Comparison of ENCODE assay signal across 20 cellular contexts in the genomic region with DNA sequence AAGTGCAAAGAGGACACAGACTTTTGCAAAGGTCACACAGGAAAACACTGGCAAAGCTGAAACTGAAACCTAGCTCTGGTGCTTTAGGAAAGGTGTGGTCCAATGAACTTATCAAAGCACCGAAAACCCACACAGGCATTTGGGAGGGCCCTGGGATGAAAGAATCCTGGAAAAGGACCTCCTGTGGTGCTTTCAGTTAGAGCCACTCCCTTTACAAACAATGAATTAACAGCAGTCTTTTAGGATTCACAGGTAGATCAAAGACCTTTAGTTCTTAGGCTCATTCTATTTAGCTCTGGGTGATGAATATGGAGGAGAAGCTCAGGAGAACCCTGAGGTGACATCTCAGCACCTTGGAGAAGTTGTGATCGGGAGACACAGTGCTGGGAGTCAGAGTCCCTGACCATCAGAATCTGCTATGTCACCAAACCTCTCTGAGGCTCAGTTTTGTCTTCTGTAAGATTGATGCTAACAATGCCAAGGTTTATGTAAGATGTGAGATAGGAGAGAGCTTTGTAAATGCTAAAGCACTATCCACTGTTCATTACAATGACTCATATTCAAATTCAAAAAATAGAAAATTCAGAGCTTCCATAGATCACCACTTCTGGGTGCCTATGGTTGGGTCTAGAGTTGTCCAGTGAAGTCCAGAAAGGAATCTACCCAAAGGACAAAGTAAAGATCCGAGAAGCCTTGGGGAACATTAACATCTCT. TPM values are rescaled to one million over a fixed set of nuclear protein-coding genes. Genes with fewer than 3 reads are reported as not detected.
DNase-seq lines count a peak whose midpoint lies in the region; ATAC-seq and TF ChIP-seq lines count a peak whose summit lies in the region.
"Had no signal": no experiment of that assay in that cellular context is flagged by ENCODE, and none has a peak within 500 bp of the region (broad histone marks: within the 10 kb centered on the region; RNA-seq: fewer than 3 reads in every experiment).

No MANE protein-coding gene starts in this region.

- CTCF ChIA-PET in MCF 10A (lab: Yijun Ruan, JAX) = interaction anchor here (0.9 to 1.0 kb wide), 2 partner anchors 52 to 92 kb away, joined by 3 read pairs; no protein-coding TSS in a partner anchor

- intact Hi-C loops in MCF 10A (cut with micrococcal nuclease) = loop anchor here (10.0 kb wide), 1 partner anchor 105 kb away; no protein-coding TSS in a partner anchor
- intact Hi-C loops in left colon (cut with DNase I, micrococcal nuclease) = no loop called here
- intact Hi-C loops in activated CD4-positive, alpha-beta T cell treated with anti-CD3 and anti-CD28 coated beads, Interleukin-2, amount 10 ng/mL, durations not matched to agents 24 days and 14 days (cut with micrococcal nuclease) = no loop called here

- H3K27ac ChIP-seq in 22Rv1 = peak overlapping the region; percentile 50
- H3K27ac ChIP-seq: gastrocnemius medialis had no signal

- TF ChIP-seq CTCF in 22Rv1 (IDR thresholded peaks at IDR 0.05) (no peak), MCF 10A (IDR thresholded peaks at IDR 0.05; ENCODE audit: unreplicated experiment) (no peak)

- H3K27me3 Mint-ChIP-seq in MCF 10A (ENCODE audit: insufficient read depth, unreplicated experiment) = no peaks in the 10 kb centered on the region
- H3K27me3 Mint-ChIP-seq in activated CD4-positive, alpha-beta T cell treated with anti-CD3 and anti-CD28 coated beads, Interleukin-2, amount 10 ng/mL, durations not matched to agents 24 days and 14 days = peaks cover 2% of the 10 kb centered on the region

- no TSS peak for BruUV-seq in MCF 10A (replicated peaks; lab: Mats Ljungman, UMichigan)

- DNase-seq in LoVo (ENCODE audit: low spot score) (peak; percentile 91), MCF 10A (ENCODE audit: unreplicated experiment) (peak; percentile 42), left colon (peak; percentile 17 to 55)
- DNase-seq in activated CD8-positive, alpha-beta memory T cell treated with anti-CD3 and anti-CD28 coated beads, Interleukin-2, amount 50 U/mL, for 4 hours = no peak
- DNase-seq in activated CD4-positive, alpha-beta T cell treated with anti-CD3 and anti-CD28 coated beads, Interleukin-2, amount 10 ng/mL, durations not matched to agents 24 days and 14 days = no peak
- DNase-seq: gastrocnemius medialis; GDM1; HCEC 1CT; mesenchymal stem cell; NCI-H774; nephron progenitor cell; stimulated activated CD4-positive, alpha-beta T cell treated with anti-CD3 and anti-CD28 coated beads, Interleukin-4, amount 100 ng/mL, for 4 hours had no signal

- ATAC-seq in left colon (peak; percentile 91), HG03457 (IDR thresholded peaks at IDR 0.05; ENCODE audit: unreplicated experiment) (no peak), HG02759 (IDR thresholded peaks at IDR 0.05; ENCODE audit: unreplicated experiment) (no peak)
- ATAC-seq: activated CD4-positive, CD25-positive, alpha-beta regulatory T cell treated with anti-CD3 and anti-CD28 coated beads, Interleukin-2, amount 50 U/mL, for 24 hours; gastrocnemius medialis had no signal

- H3K27ac Mint-ChIP-seq in MCF 10A (ENCODE audit: low read depth, unreplicated experiment) = no peak overlapping the region
- H3K27ac Mint-ChIP-seq in activated CD4-positive, alpha-beta T cell treated with anti-CD3 and anti-CD28 coated beads, Interleukin-2, amount 10 ng/mL, durations not matched to agents 24 days and 14 days = no peak overlapping the region
- H3K27ac Mint-ChIP-seq: CD14-positive monocyte; dendritic cell treated with granulocyte-macrophage colony-stimulating factor and Interleukin-4, amounts not matched to agents 40 ng/mL and 50 ng/mL, for 4 days; nephron progenitor cell; T-helper 2 cell treated with Interferon-gamma antibody and Interleukin-4, amounts not matched to agents 5 μg/mL and 100 μg/mL, for 36 hours had no signal

- POLR2A ChIA-PET in MCF 10A (lab: Yijun Ruan, JAX) = interaction anchor here (0.8 to 3.1 kb wide), 6 partner anchors 8 to 951 kb away, joined by 3 to 10 read pairs (median 4); partner anchors contain the start of gene VSNL1

- H3K4me1 Mint-ChIP-seq in MCF 10A (ENCODE audit: insufficient read depth, unreplicated experiment) = peaks cover 8% of the 10 kb centered on the region
- H3K4me1 Mint-ChIP-seq in activated CD4-positive, alpha-beta T cell treated with anti-CD3 and anti-CD28 coated beads, Interleukin-2, amount 10 ng/mL, durations not matched to agents 24 days and 14 days = peaks cover 10% of the 10 kb centered on the region
- H3K4me1 Mint-ChIP-seq: CD14-positive monocyte had no signal

- peaks cover 7% of the 10 kb centered on the region for H3K9me3 Mint-ChIP-seq in MCF 10A (ENCODE audit: unreplicated experiment)
- no peaks in the 10 kb centered on the region for H3K9me3 Mint-ChIP-seq in activated CD4-positive, alpha-beta T cell treated with anti-CD3 and anti-CD28 coated beads, Interleukin-2, amount 10 ng/mL, durations not matched to agents 24 days and 14 days
- H3K9me3 Mint-ChIP-seq: dendritic cell treated with granulocyte-macrophage colony-stimulating factor and Interleukin-4, amounts not matched to agents 40 ng/mL and 50 ng/mL, for 4 days; nephron progenitor cell; T-helper 2 cell treated with Interferon-gamma antibody and Interleukin-4, amounts not matched to agents 5 μg/mL and 100 μg/mL, for 36 hours had no signal

- H3K36me3 Mint-ChIP-seq in MCF 10A (ENCODE audit: insufficient read depth, unreplicated experiment) = no peaks in the 10 kb centered on the region
- no peaks in the 10 kb centered on the region for H3K36me3 Mint-ChIP-seq in activated CD4-positive, alpha-beta T cell treated with anti-CD3 and anti-CD28 coated beads, Interleukin-2, amount 10 ng/mL, durations not matched to agents 24 days and 14 days (ENCODE audit: low read depth)
- H3K36me3 Mint-ChIP-seq: CD14-positive monocyte had no signal

- no peak overlapping the region for H3K4me3 Mint-ChIP-seq in MCF 10A (ENCODE audit: unreplicated experiment)
- H3K4me3 Mint-ChIP-seq in activated CD4-positive, alpha-beta T cell treated with anti-CD3 and anti-CD28 coated beads, Interleukin-2, amount 10 ng/mL, durations not matched to agents 24 days and 14 days = no peak overlapping the region
- H3K4me3 Mint-ChIP-seq: CD14-positive monocyte; dendritic cell treated with granulocyte-macrophage colony-stimulating factor and Interleukin-4, amounts not matched to agents 40 ng/mL and 50 ng/mL, for 4 days; nephron progenitor cell; T-helper 2 cell treated with Interferon-gamma antibody and Interleukin-4, amounts not matched to agents 5 μg/mL and 100 μg/mL, for 36 hours had no signal

RNA-seq across cellular contexts. Expression of gene VSNL1, which starts 39.3 kb away (rescaled TPM):
- total RNA-seq in MCF 10A (2022) (1.3 and 2.4 TPM in 2 replicates), left colon (1 to 10 TPM; 3.6 to 5.6 TPM)
- not detected in 2 replicates for total RNA-seq in activated CD4-positive, alpha-beta T cell treated with anti-CD3 and anti-CD28 coated beads, Interleukin-2, amount 10 ng/mL, durations not matched to agents 24 days and 14 days
- total RNA-seq: gastrocnemius medialis, HT-29 had no signal

Comparison
In these comparisons a context has a peak if more than half of its experiments do, and no peak if none do; other contexts are left out.
1. DNase-seq: peak in LoVo (single experiment), MCF 10A (single experiment) and left colon (2 of 2); none in activated CD8-positive, alpha-beta memory T cell treated with anti-CD3 and anti-CD28 coated beads, Interleukin-2, amount 50 U/mL, for 4 hours (single experiment) and activated CD4-positive, alpha-beta T cell treated with anti-CD3 and anti-CD28 coated beads, Interleukin-2, amount 10 ng/mL, durations not matched to agents 24 days and 14 days (single experiment).